Comparison of ENCODE assay signal across 20 cellular contexts in genomic region chr10:114259825-114260224, GRCh38. TPM values are rescaled to one million over a fixed set of nuclear protein-coding genes. Genes with fewer than 3 reads are reported as not detected.
DNase-seq lines count a peak whose midpoint lies in the region; ATAC-seq, FAIRE-seq and TF ChIP-seq lines count a peak whose summit lies in the region.
"Had no signal": no experiment of that assay in that cellular context is flagged by ENCODE, and none has a peak within 500 bp of the region (broad histone marks: within the 10 kb centered on the region; RNA-seq: fewer than 3 reads in every experiment).

No MANE protein-coding gene starts in this region.

- H2BK15ac ChIP-seq in neuronal stem cell (ENCODE audit: low read length): no peak overlapping the region

- H3K18ac ChIP-seq in neuronal stem cell (ENCODE audit: low read length): peak overlapping the region; percentile 44

- H2BK12ac ChIP-seq in neuronal stem cell (ENCODE audit: low read length): no peak overlapping the region

- no peaks in the 10 kb centered on the region for H3K79me2 ChIP-seq in ACC112 (ENCODE audit: control insufficient read depth, insufficient read depth, low read length, unreplicated experiment)

- no peaks in the 10 kb centered on the region for H3K36me3 Mint-ChIP-seq in activated naive CD4-positive, alpha-beta T cell treated with anti-CD3 and anti-CD28 coated beads for 36 hours (ENCODE audit: low read depth)
- H3K36me3 Mint-ChIP-seq: activated naive CD4-positive, alpha-beta T cell treated with anti-CD3 and anti-CD28 coated beads, Interleukin-2, amount 10 ng/mL, durations not matched to agents 7 days and 5 days; stimulated activated effector memory CD8-positive, alpha-beta T cell treated with anti-CD3 and anti-CD28 coated beads, Interleukin-12 subunit alpha, Interleukin-12 subunit beta, amount 100 ng/mL, for 72 hours had no signal

- no peaks in the 10 kb centered on the region for H3K9me3 ChIP-seq in MG63
- no peaks in the 10 kb centered on the region for H3K9me3 ChIP-seq in neuronal stem cell (replicated peaks in 1 of 2; ENCODE audit: control insufficient read depth in 2 of 2, insufficient read depth in 1 of 2, low read depth in 1 of 2, low read length in 2 of 2)

- TF ChIP-seq CTCF in foreskin fibroblast (IDR thresholded peaks at IDR 0.05; ENCODE audit: low read depth, low read length): no peak

- peak overlapping the region; percentile 65 for H2AFZ ChIP-seq in ACC112 (ENCODE audit: low read length, unreplicated experiment)
- H2AFZ ChIP-seq in neuronal stem cell (ENCODE audit: low read length): no peak overlapping the region

- H4K8ac ChIP-seq in neuronal stem cell (ENCODE audit: low read depth, low read length): no peak overlapping the region

- H3K4me1 Mint-ChIP-seq in activated naive CD4-positive, alpha-beta T cell treated with anti-CD3 and anti-CD28 coated beads for 36 hours (ENCODE audit: low read depth): peaks cover 6% of the 10 kb centered on the region
- H3K4me1 Mint-ChIP-seq: stimulated activated effector memory CD8-positive, alpha-beta T cell treated with anti-CD3 and anti-CD28 coated beads, Interleukin-12 subunit alpha, Interleukin-12 subunit beta, amount 100 ng/mL, for 72 hours had no signal

- no peak overlapping the region for H3K27ac Mint-ChIP-seq in activated naive CD4-positive, alpha-beta T cell treated with anti-CD3 and anti-CD28 coated beads for 36 hours
- H3K27ac Mint-ChIP-seq: activated naive CD4-positive, alpha-beta T cell treated with anti-CD3 and anti-CD28 coated beads, Interleukin-2, amount 10 ng/mL, durations not matched to agents 7 days and 5 days had no signal

- no peak overlapping the region for H3K4ac ChIP-seq in neuronal stem cell (ENCODE audit: low read length)

- H3K23ac ChIP-seq in neuronal stem cell (ENCODE audit: low read depth, low read length, poor library complexity): peak overlapping the region; percentile 75

- DNase-seq in MG63 (peak; percentile 57), foreskin fibroblast (peak; percentile 39 to 69), neuronal stem cell (ENCODE audit: low spot score) (no peak), GM12892 (ENCODE audit: insufficient read length) (no peak), NCI-H2029 (lab: John Stamatoyannopoulos, UW) (no peak)
- DNase-seq in activated naive CD4-positive, alpha-beta T cell treated with anti-CD3 and anti-CD28 coated beads for 36 hours: no peak
- DNase-seq: activated naive CD4-positive, alpha-beta T cell treated with anti-CD3 and anti-CD28 coated beads, Interleukin-2, amount 10 ng/mL, durations not matched to agents 7 days and 5 days; brain microvascular endothelial cell; Calu3; foreskin keratinocyte; NCI-H1092 treated with DMSO at 0.1 percent for 48 hours; NCI-H2171; SHP77; small intestine; T-helper 9 cell; trophoblast cell had no signal

- TF ChIP-seq POLR2A in GM12892 (IDR thresholded peaks at IDR 0.05; ENCODE audit: low read depth, low read length): no peak

- no CpG with 5 or more reads among the region's 10 CpGs for WGBS in neuronal stem cell (ENCODE audit: extremely low coverage in 2 of 2, insufficient read length in 2 of 2, insufficient replicate concordance in 1 of 2), 2 donors

- peak overlapping the region; percentile 24; the same call in 1 of the 2 replicates for H3K27ac ChIP-seq in ACC112 (ENCODE audit: low read depth, low read length)
- no peak overlapping the region for H3K27ac ChIP-seq in neuronal stem cell (replicated peaks; ENCODE audit: low read length)
- H3K27ac ChIP-seq: brain microvascular endothelial cell, foreskin keratinocyte had no signal

- no peak for ATAC-seq in HG03280 (IDR thresholded peaks at IDR 0.05; ENCODE audit: unreplicated experiment)
- ATAC-seq: foreskin keratinocyte; stimulated activated effector memory CD8-positive, alpha-beta T cell treated with anti-CD3 and anti-CD28 coated beads, Interleukin-12 subunit alpha, Interleukin-12 subunit beta, amount 100 ng/mL, for 72 hours had no signal

- H3K4me1 ChIP-seq in ACC112 (ENCODE audit: control insufficient read depth, insufficient read depth, low read length, unreplicated experiment) (peaks cover 19% of the 10 kb centered on the region), neuronal stem cell (ENCODE audit: control insufficient read depth in 2 of 2, insufficient read depth in 1 of 2, low read depth in 1 of 2, low read length in 2 of 2) (peaks cover 0 to 2% of the 10 kb centered on the region in 2 donors)

- H3K4me3 ChIP-seq in ACC112 (ENCODE audit: low read depth, low read length): peak overlapping the region; percentile 29; the same call in 1 of the 2 replicates
- H3K4me3 ChIP-seq in MG63: no peak overlapping the region
- no peak overlapping the region for H3K4me3 ChIP-seq in foreskin fibroblast (ENCODE audit: low read depth in 1 of 2, low read length in 2 of 2)
- H3K4me3 ChIP-seq in neuronal stem cell (ENCODE audit: low read length in 2 of 2): no peak overlapping the region

- no peak overlapping the region for H2BK5ac ChIP-seq in neuronal stem cell (ENCODE audit: low read length)

- H3K4me3 Mint-ChIP-seq in activated naive CD4-positive, alpha-beta T cell treated with anti-CD3 and anti-CD28 coated beads for 36 hours: no peak overlapping the region
- H3K4me3 Mint-ChIP-seq: activated naive CD4-positive, alpha-beta T cell treated with anti-CD3 and anti-CD28 coated beads, Interleukin-2, amount 10 ng/mL, durations not matched to agents 7 days and 5 days; stimulated activated effector memory CD8-positive, alpha-beta T cell treated with anti-CD3 and anti-CD28 coated beads, Interleukin-12 subunit alpha, Interleukin-12 subunit beta, amount 100 ng/mL, for 72 hours had no signal

- H3K4me2 ChIP-seq in neuronal stem cell (ENCODE audit: insufficient read depth, low read length, poor library complexity, severe bottlenecking): no peak overlapping the region

- no peak overlapping the region for H2AK5ac ChIP-seq in neuronal stem cell (ENCODE audit: low read depth, low read length)

- no peak for FAIRE-seq in GM12892 (lab: Jason Lieb, UNC)
- FAIRE-seq: A204.1, small intestine had no signal

- H3K9me3 Mint-ChIP-seq in activated naive CD4-positive, alpha-beta T cell treated with anti-CD3 and anti-CD28 coated beads for 36 hours: no peaks in the 10 kb centered on the region
- H3K9me3 Mint-ChIP-seq: activated naive CD4-positive, alpha-beta T cell treated with anti-CD3 and anti-CD28 coated beads, Interleukin-2, amount 10 ng/mL, durations not matched to agents 7 days and 5 days; stimulated activated effector memory CD8-positive, alpha-beta T cell treated with anti-CD3 and anti-CD28 coated beads, Interleukin-12 subunit alpha, Interleukin-12 subunit beta, amount 100 ng/mL, for 72 hours had no signal

- H3K9ac ChIP-seq in neuronal stem cell (ENCODE audit: low read depth, low read length, poor library complexity): no peak overlapping the region

- H3K14ac ChIP-seq in neuronal stem cell (ENCODE audit: low read length): no peak overlapping the region

- H3K36me3 ChIP-seq in ACC112 (ENCODE audit: insufficient read depth, low read length): no peaks in the 10 kb centered on the region
- H3K36me3 ChIP-seq in MG63: no peaks in the 10 kb centered on the region
- H3K36me3 ChIP-seq in neuronal stem cell (replicated peaks in 1 of 2; ENCODE audit: control insufficient read depth in 2 of 2, insufficient read depth in 2 of 2, low read length in 2 of 2): no peaks in the 10 kb centered on the region
- H3K36me3 ChIP-seq: brain microvascular endothelial cell had no signal

- no peak overlapping the region for H4K91ac ChIP-seq in neuronal stem cell (ENCODE audit: low read depth, low read length, poor library complexity)

- intact Hi-C loops in activated naive CD4-positive, alpha-beta T cell treated with anti-CD3 and anti-CD28 coated beads for 36 hours (cut with micrococcal nuclease): no loop called here

- CTCF ChIA-PET in activated naive CD4-positive, alpha-beta T cell treated with anti-CD3 and anti-CD28 coated beads for 36 hours (lab: Charles Lee): no interaction called here

- H3K27me3 Mint-ChIP-seq in activated naive CD4-positive, alpha-beta T cell treated with anti-CD3 and anti-CD28 coated beads for 36 hours (ENCODE audit: low read depth): no peaks in the 10 kb centered on the region

- H3K27me3 ChIP-seq in ACC112 (ENCODE audit: insufficient read depth, low read length) (no peaks in the 10 kb centered on the region), MG63 (no peaks in the 10 kb centered on the region), neuronal stem cell (ENCODE audit: control insufficient read depth in 3 of 3, insufficient read depth in 3 of 3, low read depth in 1 of 3, low read length in 3 of 3) (peaks cover 0 to 5% (median 0%) of the 10 kb centered on the region in 3 experiments)
- H3K27me3 ChIP-seq: brain microvascular endothelial cell, foreskin keratinocyte had no signal

- no peak overlapping the region for H2BK120ac ChIP-seq in neuronal stem cell (ENCODE audit: low read depth, low read length)

- H3K79me1 ChIP-seq in neuronal stem cell (ENCODE audit: low read depth, low read length): no peaks in the 10 kb centered on the region

RNA-seq across cellular contexts. Expression of gene VWA2, which starts 20.8 kb away (rescaled TPM):
- total RNA-seq in MG63 (2014; rRNA removed; shearing (Covaris generic); ENCODE audit: low replicate concordance): not detected in 2 replicates
- polyA plus RNA-seq in neuronal stem cell (2013, experiment 1 of 2): 0.08 TPM
- 0.07 TPM for polyA plus RNA-seq in neuronal stem cell (2013, experiment 2 of 2)
- polyA plus RNA-seq in GM12892 (2012; ENCODE audit: missing spikeins): not detected
- total RNA-seq in activated naive CD4-positive, alpha-beta T cell treated with anti-CD3 and anti-CD28 coated beads for 36 hours: not detected

Comparison
In these comparisons a context has a peak if more than half of its experiments do, and no peak if none do; other contexts are left out.
1. DNase-seq: peak in MG63 (single experiment) and foreskin fibroblast (2 of 2); none in neuronal stem cell (single experiment), GM12892 (single experiment), activated naive CD4-positive, alpha-beta T cell treated with anti-CD3 and anti-CD28 coated beads for 36 hours (single experiment) and NCI-H2029 (single experiment).